In genomic region chr1:178066904-178067531, GRCh38 we compare ENCODE assay signal across 9 cellular contexts. TPM values are rescaled to one million over a fixed set of nuclear protein-coding genes. Genes with fewer than 3 reads are reported as not detected.
A peak's percentile ranks its signal among the peaks of the same experiment; 100 is the strongest.
DNase-seq lines count a peak whose midpoint lies in the region; ATAC-seq, FAIRE-seq and TF ChIP-seq lines count a peak whose summit lies in the region.
"Had no signal": no experiment of that assay in that cellular context is flagged by ENCODE, and none has a peak within 500 bp of the region (broad histone marks: within the 10 kb centered on the region; RNA-seq: fewer than 3 reads in every experiment).

No MANE protein-coding gene starts in this region.

- ATAC-seq in GM21367 (IDR thresholded peaks at IDR 0.05; ENCODE audit: unreplicated experiment) (peak; percentile 98), HG03097 (IDR thresholded peaks at IDR 0.05; ENCODE audit: low FRiP score, unreplicated experiment) (peak; percentile 74)

- no peak overlapping the region for H3K27ac ChIP-seq in colonic mucosa

- no peaks in the 10 kb centered on the region for H3K27me3 ChIP-seq in colonic mucosa

- TF ChIP-seq CTCF in colonic mucosa (IDR thresholded peaks at IDR 0.05): no peak

- no peaks in the 10 kb centered on the region for H3K4me1 ChIP-seq in colonic mucosa

- H3K4me3 ChIP-seq in colonic mucosa: no peak overlapping the region

- intact Hi-C loops in colonic mucosa (cut with DNase I): no loop called here

- no peaks in the 10 kb centered on the region for H3K9me3 ChIP-seq in colonic mucosa

- DNase-seq in GM12891 (ENCODE audit: insufficient read length, low spot score) (no peak), SKM-1 (lab: John Stamatoyannopoulos, UW; ENCODE audit: unreplicated experiment) (peak; percentile 82), SW 1271 (lab: John Stamatoyannopoulos, UW) (no peak), colonic mucosa (no peak), mucosa of gallbladder (ENCODE audit: low spot score) (no peak)
- no peak for DNase-seq in stimulated activated CD4-positive, alpha-beta T cell treated with anti-CD3 and anti-CD28 coated beads, Interleukin-2, amount 100 ng/mL, for 24 hours
- DNase-seq: C1 segment of cervical spinal cord had no signal

- no peak for TF ChIP-seq POLR2A in GM12891 (IDR thresholded peaks at IDR 0.05; ENCODE audit: low read depth, low read length)

- no peak overlapping the region for H3K9ac ChIP-seq in colonic mucosa (ENCODE audit: low read depth in 2 of 2, low read length in 2 of 2)

- peak; percentile 78 for FAIRE-seq in GM12891 (lab: Jason Lieb, UNC)

- no peaks in the 10 kb centered on the region for H3K36me3 ChIP-seq in colonic mucosa

TF ChIP-seq in GM12891, 5 proteins besides CTCF, POLR2A, EP300 and RAD21:
- 0 out of 2 replicates have a peak, but pooled peaks have one; percentile 11 for TF ChIP-seq POU2F2 (IDR thresholded peaks at IDR 0.05; ENCODE audit: low read depth, low read length)
- peak; percentile 97 for TF ChIP-seq SPI1 (IDR thresholded peaks at IDR 0.05; ENCODE audit: low read depth, low read length)
- TF ChIP-seq TAF1 (IDR thresholded peaks at IDR 0.05; ENCODE audit: low read depth, low read length): no peak
- TF ChIP-seq POLR2AphosphoS5 (IDR thresholded peaks at IDR 0.05; ENCODE audit: low read depth, low read length): 0 out of 2 replicates have a peak, but pooled peaks have one; percentile 21

RNA-seq across cellular contexts. Expression of gene RASAL2, which starts 26.9 kb away (rescaled TPM):
- polyA plus RNA-seq in GM12891 (2012; ENCODE audit: low read depth, missing spikeins): 0.30 TPM
- total RNA-seq in colonic mucosa (10 to 100 TPM in 1 of 2 donors, 1 to 10 TPM in 1; 9.7 to 11.8 TPM), mucosa of gallbladder (26.7 TPM)
